In the genomic region with DNA sequence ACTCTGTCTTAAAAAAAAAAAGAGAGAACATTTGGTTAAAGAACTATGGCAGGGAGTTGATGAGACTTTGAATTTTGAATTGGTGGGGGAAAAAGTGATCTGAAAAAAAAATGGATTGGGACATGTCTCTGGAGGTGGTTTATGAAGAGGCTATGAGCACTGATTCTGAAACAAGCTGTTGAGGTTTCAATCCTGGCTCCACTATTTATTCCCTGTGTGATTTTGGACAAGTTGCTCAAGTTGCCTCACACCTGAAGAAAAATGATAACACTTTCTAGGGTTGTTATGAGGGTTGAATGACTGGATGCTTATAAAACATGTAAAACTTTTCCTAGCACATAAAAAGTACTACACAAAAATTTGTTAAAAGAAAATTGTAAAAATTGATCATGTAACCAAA, we compare ENCODE assay signal across 12 cellular contexts. TPM values are rescaled to one million over a fixed set of nuclear protein-coding genes. Genes with fewer than 3 reads are reported as not detected.
DNase-seq lines count a peak whose midpoint lies in the region; ATAC-seq, FAIRE-seq and TF ChIP-seq lines count a peak whose summit lies in the region.
"Had no signal": no experiment of that assay in that cellular context is flagged by ENCODE, and none has a peak within 500 bp of the region (broad histone marks: within the 10 kb centered on the region; RNA-seq: fewer than 3 reads in every experiment).

No MANE protein-coding gene starts in this region.

- H3K27me3 ChIP-seq in SU-DHL-6 (ENCODE audit: low read length) (no peaks in the 10 kb centered on the region), keratinocyte (ENCODE audit: control insufficient read depth, extremely low read depth, insufficient read depth, low read length) (no peaks in the 10 kb centered on the region)
- H3K27me3 ChIP-seq: hepatocyte, suprapubic skin had no signal

- no peak for DNase-seq in activated naive CD4-positive, alpha-beta T cell treated with anti-CD3 and anti-CD28 coated beads for 36 hours
- DNase-seq in keratinocyte (ENCODE audit: low read depth, low spot score) (no peak), NCI-H187 (lab: John Stamatoyannopoulos, UW) (no peak), COLO829 (ENCODE audit: low spot score) (no peak), NCI-H2029 (lab: John Stamatoyannopoulos, UW) (no peak)
- DNase-seq: activated gamma-delta T cell, SIG-M5 had no signal

- no peaks in the 10 kb centered on the region for H4K20me1 ChIP-seq in SU-DHL-6 (ENCODE audit: low read depth, low read length)
- H4K20me1 ChIP-seq in keratinocyte (ENCODE audit: control insufficient read depth, extremely low read depth, insufficient read depth, low read length), result no peaks in the 10 kb centered on the region

- no peaks in the 10 kb centered on the region for H3K36me3 Mint-ChIP-seq in activated naive CD4-positive, alpha-beta T cell treated with anti-CD3 and anti-CD28 coated beads, Interleukin-2, amount 50 U/mL, for 24 hours
- no peaks in the 10 kb centered on the region for H3K36me3 Mint-ChIP-seq in activated naive CD4-positive, alpha-beta T cell treated with anti-CD3 and anti-CD28 coated beads for 36 hours (ENCODE audit: low read depth)

- no peak overlapping the region for H3K9ac ChIP-seq in SU-DHL-6 (ENCODE audit: low read length)
- no peak overlapping the region for H3K9ac ChIP-seq in keratinocyte (ENCODE audit: control insufficient read depth, extremely low read depth, insufficient read depth, low read length)

- H3K9me2 ChIP-seq in SU-DHL-6 (replicated peaks; ENCODE audit: insufficient read depth, low read length), result no peaks in the 10 kb centered on the region

- peak overlapping the region; percentile 94 for H3K4me3 Mint-ChIP-seq in activated naive CD4-positive, alpha-beta T cell treated with anti-CD3 and anti-CD28 coated beads, Interleukin-2, amount 50 U/mL, for 24 hours
- no peak overlapping the region for H3K4me3 Mint-ChIP-seq in activated naive CD4-positive, alpha-beta T cell treated with anti-CD3 and anti-CD28 coated beads for 36 hours

- ATAC-seq in HG02970 (IDR thresholded peaks at IDR 0.05; ENCODE audit: low FRiP score, unreplicated experiment), result no peak

- TF ChIP-seq CTCF in SU-DHL-6 (IDR thresholded peaks at IDR 0.05; ENCODE audit: insufficient read depth, low read length, poor library complexity, severe bottlenecking), result no peak
- TF ChIP-seq CTCF in keratinocyte (optimal IDR thresholded peaks at IDR 0.05 in 1 of 3, IDR thresholded peaks at IDR 0.05 in 1 of 3, conservative IDR thresholded peaks at IDR 0.05 in 1 of 3; ENCODE audit: extremely low read depth in 1 of 3, insufficient read depth in 2 of 3, low read length in 3 of 3), result no peak

- H3K27ac ChIP-seq in SU-DHL-6 (ENCODE audit: low read depth, low read length) (no peak overlapping the region), keratinocyte (ENCODE audit: control insufficient read depth, insufficient read depth, low read length) (no peak overlapping the region)

- no peak overlapping the region for H3K4me3 ChIP-seq in SU-DHL-6 (ENCODE audit: insufficient read depth, low read length, poor library complexity, severe bottlenecking)
- H3K4me3 ChIP-seq in keratinocyte (ENCODE audit: control insufficient read depth in 2 of 3, extremely low read depth in 1 of 3, insufficient read depth in 2 of 3, low read depth in 1 of 3, low read length in 3 of 3), result no peak overlapping the region

- no peak for FAIRE-seq in keratinocyte (lab: Jason Lieb, UNC)

- 0 out of 2 replicates have a peak, but pooled peaks cover 7% of the 10 kb centered on the region for H3K79me2 ChIP-seq in SU-DHL-6 (ENCODE audit: insufficient read depth, low read length)
- peaks cover 39% of the 10 kb centered on the region for H3K79me2 ChIP-seq in keratinocyte (ENCODE audit: control insufficient read depth, insufficient read depth, low read length)

- no peaks in the 10 kb centered on the region for H3K27me3 Mint-ChIP-seq in activated naive CD4-positive, alpha-beta T cell treated with anti-CD3 and anti-CD28 coated beads, Interleukin-2, amount 50 U/mL, for 24 hours
- H3K27me3 Mint-ChIP-seq in activated naive CD4-positive, alpha-beta T cell treated with anti-CD3 and anti-CD28 coated beads for 36 hours (ENCODE audit: low read depth), result no peaks in the 10 kb centered on the region

- H3K36me3 ChIP-seq in SU-DHL-6 (ENCODE audit: low read length), result no peaks in the 10 kb centered on the region
- H3K36me3 ChIP-seq in keratinocyte (ENCODE audit: control insufficient read depth in 2 of 2, extremely low read depth in 1 of 2, insufficient read depth in 2 of 2, low read length in 2 of 2), result no peaks in the 10 kb centered on the region
- H3K36me3 ChIP-seq: suprapubic skin had no signal

- CTCF ChIA-PET in activated naive CD4-positive, alpha-beta T cell treated with anti-CD3 and anti-CD28 coated beads for 36 hours (lab: Charles Lee), result interaction anchor here (0.6 to 1.1 kb wide), 6 partner anchors 9 to 468 kb away, joined by 3 to 6 read pairs (median 3); no protein-coding TSS in a partner anchor

- H3K9me3 ChIP-seq in SU-DHL-6 (ENCODE audit: insufficient read depth, low read length), result no peaks in the 10 kb centered on the region
- H3K9me3 ChIP-seq in keratinocyte (ENCODE audit: control insufficient read depth, low read depth, low read length), result no peaks in the 10 kb centered on the region
- H3K9me3 ChIP-seq: suprapubic skin had no signal

- no peaks in the 10 kb centered on the region for H3K9me3 Mint-ChIP-seq in activated naive CD4-positive, alpha-beta T cell treated with anti-CD3 and anti-CD28 coated beads, Interleukin-2, amount 50 U/mL, for 24 hours
- H3K9me3 Mint-ChIP-seq in activated naive CD4-positive, alpha-beta T cell treated with anti-CD3 and anti-CD28 coated beads for 36 hours, result no peaks in the 10 kb centered on the region

- 0 out of 2 replicates have a peak, but pooled peaks cover 16% of the 10 kb centered on the region for H3F3A ChIP-seq in SU-DHL-6 (ENCODE audit: insufficient read depth)

- H3K4me2 ChIP-seq in SU-DHL-6 (ENCODE audit: low read depth, low read length, poor library complexity, severe bottlenecking) (peak overlapping the region; percentile 93), keratinocyte (ENCODE audit: control insufficient read depth, extremely low read depth, insufficient read depth, low read depth, low read length) (peak overlapping the region; percentile 93)

- H3K4me1 Mint-ChIP-seq in activated naive CD4-positive, alpha-beta T cell treated with anti-CD3 and anti-CD28 coated beads, Interleukin-2, amount 50 U/mL, for 24 hours, result peaks cover 58% of the 10 kb centered on the region
- H3K4me1 Mint-ChIP-seq in activated naive CD4-positive, alpha-beta T cell treated with anti-CD3 and anti-CD28 coated beads for 36 hours (ENCODE audit: low read depth), result peaks cover 35% of the 10 kb centered on the region

- H3K4me1 ChIP-seq in keratinocyte (ENCODE audit: control insufficient read depth, extremely low read depth, insufficient read depth, low read length), result peaks cover 23% of the 10 kb centered on the region

- no peaks in the 10 kb centered on the region for H3K9me1 ChIP-seq in keratinocyte (ENCODE audit: control insufficient read depth, extremely low read depth, insufficient read depth, low read length)

- dilution Hi-C loops in keratinocyte (cut with MboI; ENCODE audit: extremely low pct_ligation_motif_present, low sequenced_read_pairs), result no loop called here

- no peak overlapping the region for H2AFZ ChIP-seq in SU-DHL-6 (ENCODE audit: low read depth, low read length, severe bottlenecking)
- H2AFZ ChIP-seq in keratinocyte (ENCODE audit: control insufficient read depth, low read length), result no peak overlapping the region

- H3K27ac Mint-ChIP-seq in activated naive CD4-positive, alpha-beta T cell treated with anti-CD3 and anti-CD28 coated beads, Interleukin-2, amount 50 U/mL, for 24 hours, result no peak overlapping the region
- no peak overlapping the region for H3K27ac Mint-ChIP-seq in activated naive CD4-positive, alpha-beta T cell treated with anti-CD3 and anti-CD28 coated beads for 36 hours

- intact Hi-C loops in activated naive CD4-positive, alpha-beta T cell treated with anti-CD3 and anti-CD28 coated beads for 36 hours (cut with micrococcal nuclease), result loop anchor here (1.0 to 10.0 kb wide), 2 partner anchors 174 to 1001 kb away; no protein-coding TSS in a partner anchor

RNA-seq across cellular contexts. Expression of gene ANO6, which starts 1.8 kb away (rescaled TPM):
- total RNA-seq in activated naive CD4-positive, alpha-beta T cell treated with anti-CD3 and anti-CD28 coated beads for 36 hours, result 10 to 100 TPM; 12.9 to 14.6 TPM
- 55.4 to 64.3 TPM (median 62.4 TPM) in 3 replicates for polyA plus RNA-seq in keratinocyte
- polyA plus RNA-seq in keratinocyte (2011; ENCODE audit: low read depth), result 8.8 TPM
- polyA plus RNA-seq in keratinocyte (2011; cell fraction: cytosol; rRNA removed), result 33.1 and 59.0 TPM in 2 replicates
- 74.5 and 85.6 TPM in 2 replicates for polyA plus RNA-seq in keratinocyte (2011; cell fraction: nucleus; rRNA removed)
- polyA plus RNA-seq in keratinocyte (2012; ENCODE audit: low replicate concordance), result 21.3 and 51.0 TPM in 2 replicates
- polyA minus RNA-seq in keratinocyte, result 35.5 to 110 TPM (median 88.7 TPM) in 3 replicates
- 62.7 TPM for polyA minus RNA-seq in keratinocyte (2011; cell fraction: cytosol; rRNA and poly(A)+ RNA removed)
- polyA minus RNA-seq in keratinocyte (2011; cell fraction: nucleus; rRNA and poly(A)+ RNA removed), result 108 and 195 TPM in 2 replicates
